ENCODE assay signal across 15 cellular contexts in genomic region chr6:15927531-15928230, GRCh38.
"Had no signal": no experiment of that assay in that cellular context is flagged by ENCODE, and none has a peak within 500 bp of the region (broad histone marks: within the 10 kb centered on the region; RNA-seq: fewer than 3 reads in every experiment).

No MANE protein-coding gene starts in this region.

- H3K27ac ChIP-seq: lower lobe of right lung, neutrophil, spleen, testis had no signal

- H3K27me3 ChIP-seq: neutrophil, spleen, testis had no signal

- ATAC-seq: left colon; lower lobe of right lung; natural killer cell treated with Interleukin-12 subunit alpha and Interleukin-12 subunit beta and Interleukin-15 and Interleukin-18, amount 100 ng/mL, for 72 hours; sciatic nerve; stimulated activated memory B cell treated with anti-CD40 and anti-IgM and Interleukin-4, amounts not matched to agents 10 μg/mL and 1 μg/mL and 100 μg/mL, for 72 hours had no signal

- H3K36me3 ChIP-seq: lower lobe of right lung, neutrophil, spleen had no signal

- H3K4me3 ChIP-seq: lower lobe of right lung, spleen, testis had no signal

- DNase-seq: activated CD4-positive, alpha-beta T cell treated with anti-CD3 and anti-CD28 coated beads, Interleukin-2, amount 50 U/mL, for 48 hours; activated gamma-delta T cell; effector CD8-positive, alpha-beta T cell; foreskin melanocyte; hypothalamus; islet precursor cell; left colon; lower lobe of right lung; spleen; stimulated activated CD4-positive, alpha-beta T cell treated with anti-CD3 and anti-CD28 coated beads, Interleukin-4, amount 100 ng/mL, for 4 hours; testis had no signal

- H3K9me3 ChIP-seq: testis had no signal

- H3K4me1 ChIP-seq: lower lobe of right lung, testis had no signal
